24 cellular contexts compared by ENCODE assay signal in genomic region chr2:120277505-120278205, GRCh38.
"Had no signal": no experiment of that assay in that cellular context is flagged by ENCODE, and none has a peak within 500 bp of the region (broad histone marks: within the 10 kb centered on the region; RNA-seq: fewer than 3 reads in every experiment).

No MANE protein-coding gene starts in this region.

- H3K27ac ChIP-seq: breast epithelium, SK-N-MC, VCaP had no signal

- H3K36me3 ChIP-seq: breast epithelium had no signal

- H3K9me3 ChIP-seq: breast epithelium had no signal

- DNase-seq: activated CD4-positive, alpha-beta T cell treated with anti-CD3 and anti-CD28 coated beads for 4 hours; activated CD8-positive, alpha-beta memory T cell treated with anti-CD3 and anti-CD28 coated beads, Interleukin-2, amount 50 U/mL, for 4 hours; activated CD8-positive, alpha-beta T cell treated with anti-CD3 and anti-CD28 coated beads for 36 hours; activated naive CD4-positive, alpha-beta T cell; activated T-cell treated with anti-CD3 and anti-CD28 coated beads, Interleukin-2, amount 50 U/mL, for 1 hour; aorta; NCI-H1048; NCI-H146; NCI-H187 treated with DMSO at 0.1 percent for 48 hours; NCI-H2107; NCI-H2171 treated with DMSO at 0.1 percent for 48 hours; NCI-H226; NCI-H510A; NCI-H526 treated with DMSO at 0.1 percent for 48 hours; NCI-H82; T-cell; T-helper 2 cell; T1000 had no signal

- H3K27me3 ChIP-seq: breast epithelium had no signal

- FAIRE-seq: TTC549 had no signal

- H3K4me3 ChIP-seq: breast epithelium, SK-N-MC had no signal

- ATAC-seq: activated CD4-positive, CD25-positive, alpha-beta regulatory T cell treated with anti-CD3 and anti-CD28 coated beads, Interleukin-2, amount 50 U/mL, for 24 hours; activated CD8-positive, alpha-beta T cell treated with anti-CD3 and anti-CD28 coated beads for 36 hours; Right ventricle myocardium inferior; T-cell had no signal

- H3K4me1 ChIP-seq: breast epithelium had no signal
